3 cellular contexts compared by ENCODE assay signal in genomic region chr12:73057428-73057827, GRCh38.
TF ChIP-seq lines count a peak whose summit lies in the region.

No MANE protein-coding gene starts in this region.

TF ChIP-seq in SK-N-SH, 30 proteins besides CTCF, POLR2A, EP300 and RAD21 (continued from another document):
- TF ChIP-seq ZBTB33 (IDR thresholded peaks at IDR 0.05; ENCODE audit: borderline replicate concordance, low read depth) (no peak), CHD2 (IDR thresholded peaks at IDR 0.05; ENCODE audit: low read length, partially characterized antibody) (no peak), IRF3 (IDR thresholded peaks at IDR 0.05; ENCODE audit: low read depth, low read length) (no peak), NRF1 (IDR thresholded peaks at IDR 0.05; ENCODE audit: low read depth, low read length) (no peak)

TF ChIP-seq in SK-N-SH treated with all-trans-retinoic acid at 6 μM for 48 hours, 23 proteins besides CTCF, POLR2A, EP300 and RAD21 (continued from another document):
- no peak for TF ChIP-seq PPARA (CRISPR knock-in tag; IDR thresholded peaks at IDR 0.05; ENCODE audit: borderline replicate concordance)
- TF ChIP-seq ESRRG (CRISPR knock-in tag; IDR thresholded peaks at IDR 0.05) = no peak
- TF ChIP-seq ZFP3 (CRISPR knock-in tag; IDR thresholded peaks at IDR 0.05) = no peak

TF ChIP-seq in H1, 55 proteins besides CTCF, POLR2A, EP300 and RAD21 (continued from another document):
- TF ChIP-seq JUN (IDR thresholded peaks at IDR 0.05; ENCODE audit: low read depth, low read length) = no peak
- no peak for TF ChIP-seq SIX5 (IDR thresholded peaks at IDR 0.05; ENCODE audit: low read depth, low read length)
- no peak for TF ChIP-seq RNF2 (IDR thresholded peaks at IDR 0.05; ENCODE audit: borderline replicate concordance, low read depth, low read length, missing control alignments, poor library complexity, severe bottlenecking)
- TF ChIP-seq ASH2L (IDR thresholded peaks at IDR 0.05; ENCODE audit: low read length) = no peak
- no peak for TF ChIP-seq SUZ12 (IDR thresholded peaks at IDR 0.05; ENCODE audit: low read length)
- no peak for TF ChIP-seq POU5F1 (IDR thresholded peaks at IDR 0.05; ENCODE audit: low read depth, low read length)
- TF ChIP-seq KDM5A (IDR thresholded peaks at IDR 0.05; ENCODE audit: low read length) = no peak
- no peak for TF ChIP-seq FOSL1 (IDR thresholded peaks at IDR 0.05; ENCODE audit: insufficient read depth, low read depth, low read length)
- TF ChIP-seq TEAD4 (IDR thresholded peaks at IDR 0.05; ENCODE audit: low read depth, low read length) = no peak
- no peak for TF ChIP-seq SRF (IDR thresholded peaks at IDR 0.05; ENCODE audit: low read depth, low read length)
- TF ChIP-seq ATF2 (IDR thresholded peaks at IDR 0.05; ENCODE audit: low read length) = no peak
- no peak for TF ChIP-seq NANOG (IDR thresholded peaks at IDR 0.05; ENCODE audit: insufficient read depth, low read depth, low read length, poor library complexity, severe bottlenecking)
